Comparison of ENCODE assay signal across 8 cellular contexts in the genomic region with DNA sequence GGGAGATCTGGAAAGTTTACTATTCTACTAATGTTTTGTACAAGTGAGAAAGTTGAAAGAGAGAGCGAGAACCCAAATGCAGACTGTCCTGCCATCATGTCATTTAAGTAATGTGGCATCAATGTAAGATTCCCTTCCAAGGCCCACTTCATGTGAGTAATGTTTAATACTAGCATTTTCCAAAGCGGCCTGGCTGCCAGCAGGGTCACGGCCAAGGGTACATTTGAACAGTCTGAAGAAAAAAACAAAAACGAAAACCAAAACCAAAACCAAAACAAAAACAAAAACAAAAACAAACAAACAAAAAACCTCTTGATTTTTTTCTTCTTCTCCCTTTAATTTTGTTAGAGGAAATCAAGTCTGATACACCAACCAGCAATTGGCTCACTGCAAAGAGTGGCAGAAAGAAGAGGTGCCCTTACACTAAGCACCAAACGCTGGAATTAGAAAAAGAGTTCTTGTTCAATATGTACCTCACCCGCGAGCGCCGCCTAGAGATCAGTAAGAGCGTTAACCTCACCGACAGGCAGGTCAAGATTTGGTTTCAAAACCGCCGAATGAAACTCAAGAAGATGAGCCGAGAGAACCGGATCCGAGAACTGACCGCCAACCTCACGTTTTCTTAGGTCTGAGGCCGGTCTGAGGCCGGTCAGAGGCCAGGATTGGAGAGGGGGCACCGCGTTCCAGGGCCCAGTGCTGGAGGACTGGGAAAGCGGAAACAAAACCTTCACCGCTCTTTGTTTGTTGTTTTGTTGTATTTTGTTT. TPM values are rescaled to one million over a fixed set of nuclear protein-coding genes. Genes with fewer than 3 reads are reported as not detected.
DNase-seq lines count a peak whose midpoint lies in the region; ATAC-seq, FAIRE-seq and TF ChIP-seq lines count a peak whose summit lies in the region.

No MANE protein-coding gene starts in this region.

- H3K4me3 ChIP-seq in endothelial cell of umbilical vein (replicated peaks in 1 of 3; ENCODE audit: insufficient read depth in 1 of 3, low read depth in 1 of 3, low read length in 3 of 3), result no peak overlapping the region
- peak overlapping the region; percentile 15 to 40 for H3K4me3 ChIP-seq in vagina
- H3K4me3 ChIP-seq in aorta (ENCODE audit: low read length in 2 of 2), result no peak overlapping the region
- H3K4me3 ChIP-seq in tibial artery, result no peak overlapping the region

- ATAC-seq in aorta (ENCODE audit: low FRiP score), result no peak
- no peak for ATAC-seq in GM21447 (IDR thresholded peaks at IDR 0.05; ENCODE audit: unreplicated experiment)

- POLR2A ChIA-PET in endothelial cell of umbilical vein (lab: Charles Lee), result no interaction called here

- peak; percentile 70 for FAIRE-seq in endothelial cell of umbilical vein (lab: Jason Lieb, UNC)

- H3K36me3 ChIP-seq in endothelial cell of umbilical vein (ENCODE audit: control insufficient read depth in 2 of 2, extremely low read depth in 1 of 2, insufficient read depth in 2 of 2, low read length in 2 of 2) (no peaks in the 10 kb centered on the region), vagina (peaks cover 0 to 7% of the 10 kb centered on the region in 2 donors), aorta (ENCODE audit: control insufficient read depth in 1 of 2, insufficient read depth in 2 of 2, low read length in 1 of 2) (no peaks in the 10 kb centered on the region), tibial artery (no peaks in the 10 kb centered on the region)

- H3K9me1 ChIP-seq in endothelial cell of umbilical vein (replicated peaks; ENCODE audit: control insufficient read depth, extremely low read depth, insufficient read depth, low read length), result no peaks in the 10 kb centered on the region

- TF ChIP-seq POLR2A in endothelial cell of umbilical vein (IDR thresholded peaks at IDR 0.05; ENCODE audit: low read depth, low read length) (no peak), vagina (IDR thresholded peaks at IDR 0.05) (no peak)

- H3K9ac ChIP-seq in endothelial cell of umbilical vein (replicated peaks; ENCODE audit: extremely low read depth, insufficient read depth, low read length), result no peak overlapping the region

- H2AFZ ChIP-seq in endothelial cell of umbilical vein (ENCODE audit: low read depth, low read length), result no peak overlapping the region

- peaks cover 68 to 86% of the 10 kb centered on the region in 2 experiments for H3K27me3 ChIP-seq in endothelial cell of umbilical vein (ENCODE audit: control insufficient read depth in 2 of 2, insufficient read depth in 2 of 2, low read length in 2 of 2)
- no peaks in the 10 kb centered on the region for H3K27me3 ChIP-seq in vagina
- H3K27me3 ChIP-seq in aorta (ENCODE audit: control insufficient read depth in 1 of 2, insufficient read depth in 2 of 2, low read length in 1 of 2), result no peaks in the 10 kb centered on the region
- H3K27me3 ChIP-seq in tibial artery, result peaks cover 14 to 100% of the 10 kb centered on the region in 2 donors

- WGBS in aorta, 2 donors, result 23 to 24% methylated on average over 24 of the region's 24 CpGs

- no peaks in the 10 kb centered on the region for H4K20me1 ChIP-seq in endothelial cell of umbilical vein (replicated peaks; ENCODE audit: control insufficient read depth, extremely low read depth, insufficient read depth, low read length)

- TF ChIP-seq CTCF in endothelial cell of umbilical vein (IDR thresholded peaks at IDR 0.05; ENCODE audit: extremely low read depth in 1 of 2, insufficient read depth in 1 of 2, low read depth in 1 of 2, low read length in 2 of 2) (peak; percentile 60 to 67), vagina (IDR thresholded peaks at IDR 0.05) (no peak), tibial artery (IDR thresholded peaks at IDR 0.05) (peak in 1 of 2 experiments; percentile 13)

- H3K4me1 ChIP-seq in endothelial cell of umbilical vein (ENCODE audit: control insufficient read depth, extremely low read depth, insufficient read depth, low read length) (peaks cover 15% of the 10 kb centered on the region), vagina (peaks cover 24% of the 10 kb centered on the region), aorta (ENCODE audit: control insufficient read depth in 1 of 2, insufficient read depth in 2 of 2, low read length in 2 of 2) (no peaks in the 10 kb centered on the region), tibial artery (peaks cover 0 to 31% (median 26%) of the 10 kb centered on the region in 4 donors)

- peak; percentile 32 for DNase-seq in stimulated activated CD4-positive, alpha-beta T cell treated with anti-CD3 and anti-CD28 coated beads, Interleukin-1b, Interleukin-23, amount 100 ng/mL, for 48 hours
- no peak for DNase-seq in stimulated activated CD4-positive, alpha-beta T cell treated with anti-CD3 and anti-CD28 coated beads, Interleukin-4, amount 100 ng/mL, for 24 hours
- DNase-seq in NCI-H82 treated with DMSO at 0.1 percent for 48 hours (lab: John Stamatoyannopoulos, UW; ENCODE audit: unreplicated experiment) (peak; percentile 68), endothelial cell of umbilical vein (ENCODE audit: low read depth, low spot score) (peak; percentile 43), vagina (ENCODE audit: extremely low spot score in 2 of 2) (no peak), aorta (no peak), tibial artery (no peak)

- H3K4me2 ChIP-seq in endothelial cell of umbilical vein (ENCODE audit: insufficient read depth, low read length), result peak overlapping the region; percentile 31

- no peaks in the 10 kb centered on the region for H3K79me2 ChIP-seq in endothelial cell of umbilical vein (ENCODE audit: control insufficient read depth, insufficient read depth, low read length)

- no peaks in the 10 kb centered on the region for H3K9me3 ChIP-seq in endothelial cell of umbilical vein (replicated peaks; ENCODE audit: control insufficient read depth, insufficient read depth, low read length)
- no peaks in the 10 kb centered on the region for H3K9me3 ChIP-seq in vagina
- no peaks in the 10 kb centered on the region for H3K9me3 ChIP-seq in aorta (ENCODE audit: control insufficient read depth, low read length)
- no peaks in the 10 kb centered on the region for H3K9me3 ChIP-seq in tibial artery

- no TSS peak for BruUV-seq in endothelial cell of umbilical vein (replicated peaks; lab: Mats Ljungman, UMichigan)

- intact Hi-C loops in endothelial cell of umbilical vein (cut with micrococcal nuclease), result no loop called here
- intact Hi-C loops in vagina (cut with DNase I), result no loop called here
- intact Hi-C loops in aorta (cut with DNase I), result loop anchor here in 1 of 2 donors (5.0 kb wide), 1 partner anchor 1029 kb away; no protein-coding TSS in a partner anchor
- intact Hi-C loops in tibial artery (cut with DNase I; ENCODE audit: low total_unique reads), result loop anchor here (10.0 kb wide), 1 partner anchor 1026 kb away; no protein-coding TSS in a partner anchor

- H3K27ac ChIP-seq in endothelial cell of umbilical vein (ENCODE audit: insufficient read depth, low read depth, low read length), result no peak overlapping the region
- H3K27ac ChIP-seq in vagina, result peak overlapping the region; percentile 76
- H3K27ac ChIP-seq in aorta (ENCODE audit: low read depth in 1 of 2, low read length in 2 of 2), result no peak overlapping the region
- no peak overlapping the region for H3K27ac ChIP-seq in tibial artery

- dilution Hi-C loops in endothelial cell of umbilical vein (cut with MboI; ENCODE audit: extremely low pct_ligation_motif_present, low sequenced_read_pairs), result no loop called here

- CTCF ChIA-PET in endothelial cell of umbilical vein (lab: Charles Lee), result no interaction called here

RNA-seq across cellular contexts. Expression of a gene that starts 2.2 kb away (rescaled TPM):
- not detected in 2 replicates for total RNA-seq in endothelial cell of umbilical vein
- not detected in 2 replicates for polyA plus RNA-seq in endothelial cell of umbilical vein
- polyA plus RNA-seq in endothelial cell of umbilical vein (2011; cell fraction: cytosol; rRNA removed), result not detected in 2 replicates
- not detected in 2 replicates for polyA plus RNA-seq in endothelial cell of umbilical vein (2011; cell fraction: nucleus; rRNA removed)
- polyA plus RNA-seq in endothelial cell of umbilical vein (2012), result not detected in 2 replicates
- polyA minus RNA-seq in endothelial cell of umbilical vein, result not detected in 2 replicates
- polyA minus RNA-seq in endothelial cell of umbilical vein (2011; cell fraction: cytosol; rRNA and poly(A)+ RNA removed), result not detected
- not detected in 2 replicates for polyA minus RNA-seq in endothelial cell of umbilical vein (2011; cell fraction: nucleus; rRNA and poly(A)+ RNA removed)
- total RNA-seq in vagina, result 19.6 TPM
- total RNA-seq in aorta, result 1 to 10 TPM in 1 of 2 donors, not detected in 1; 1.4 TPM
- not detected for polyA plus RNA-seq in aorta

RNA-seq across cellular contexts. Expression of a gene that starts 3.7 kb away (rescaled TPM):
- total RNA-seq in endothelial cell of umbilical vein (3.5 and 3.9 TPM in 2 replicates), vagina (12.5 TPM), aorta (1 to 10 TPM; 1.8 to 2.3 TPM)
- polyA plus RNA-seq in endothelial cell of umbilical vein (1.9 and 2.3 TPM in 2 replicates), aorta (under 1 TPM in 1 of 2 donors, not detected in 1; 0.08 TPM)
- 1.2 and 1.9 TPM in 2 replicates for polyA plus RNA-seq in endothelial cell of umbilical vein (2011; cell fraction: cytosol; rRNA removed)
- polyA plus RNA-seq in endothelial cell of umbilical vein (2011; cell fraction: nucleus; rRNA removed), result 1.0 and 1.2 TPM in 2 replicates
- 3.6 and 4.5 TPM in 2 replicates for polyA plus RNA-seq in endothelial cell of umbilical vein (2012)
- 0.40 and 0.46 TPM in 2 replicates for polyA minus RNA-seq in endothelial cell of umbilical vein
- polyA minus RNA-seq in endothelial cell of umbilical vein (2011; cell fraction: cytosol; rRNA and poly(A)+ RNA removed), result 2.0 TPM
- polyA minus RNA-seq in endothelial cell of umbilical vein (2011; cell fraction: nucleus; rRNA and poly(A)+ RNA removed), result 0.53 and 1.4 TPM in 2 replicates

RNA-seq across cellular contexts. Expression of a gene that starts 10.7 kb away (rescaled TPM):
- total RNA-seq in endothelial cell of umbilical vein (14.9 and 15.6 TPM in 2 replicates), vagina (10.3 TPM), aorta (10 to 100 TPM; 11.5 to 14.4 TPM)
- polyA plus RNA-seq in endothelial cell of umbilical vein (6.4 and 7.2 TPM in 2 replicates), aorta (1 to 10 TPM; 2.5 to 7.3 TPM)
- polyA plus RNA-seq in endothelial cell of umbilical vein (2011; cell fraction: cytosol; rRNA removed), result 7.9 and 8.0 TPM in 2 replicates
- polyA plus RNA-seq in endothelial cell of umbilical vein (2011; cell fraction: nucleus; rRNA removed), result 5.3 and 7.6 TPM in 2 replicates
- 13.0 and 15.6 TPM in 2 replicates for polyA plus RNA-seq in endothelial cell of umbilical vein (2012)
- 3.2 and 4.6 TPM in 2 replicates for polyA minus RNA-seq in endothelial cell of umbilical vein
- not detected for polyA minus RNA-seq in endothelial cell of umbilical vein (2011; cell fraction: cytosol; rRNA and poly(A)+ RNA removed)
- polyA minus RNA-seq in endothelial cell of umbilical vein (2011; cell fraction: nucleus; rRNA and poly(A)+ RNA removed), result 2.6 and 3.6 TPM in 2 replicates

RNA-seq across cellular contexts. Expression of a gene that starts 11.7 kb away (rescaled TPM):
- not detected in 2 replicates for total RNA-seq in endothelial cell of umbilical vein
- not detected in 2 replicates for polyA plus RNA-seq in endothelial cell of umbilical vein
- not detected in 2 replicates for polyA plus RNA-seq in endothelial cell of umbilical vein (2011; cell fraction: cytosol; rRNA removed)
- not detected in 2 replicates for polyA plus RNA-seq in endothelial cell of umbilical vein (2011; cell fraction: nucleus; rRNA removed)
- not detected in 2 replicates for polyA plus RNA-seq in endothelial cell of umbilical vein (2012)
- not detected in 2 replicates for polyA minus RNA-seq in endothelial cell of umbilical vein
- 1.0 TPM for polyA minus RNA-seq in endothelial cell of umbilical vein (2011; cell fraction: cytosol; rRNA and poly(A)+ RNA removed)
- polyA minus RNA-seq in endothelial cell of umbilical vein (2011; cell fraction: nucleus; rRNA and poly(A)+ RNA removed), result not detected in 2 replicates
- 19.4 TPM for total RNA-seq in vagina
- total RNA-seq in aorta, result under 1 TPM in 1 of 2 donors, not detected in 1; 0.29 TPM
- not detected for polyA plus RNA-seq in aorta

RNA-seq across cellular contexts. Expression of a gene that starts 19.2 kb away (rescaled TPM):
- total RNA-seq in endothelial cell of umbilical vein, result not detected in 2 replicates
- not detected in 2 replicates for polyA plus RNA-seq in endothelial cell of umbilical vein
- not detected in 2 replicates for polyA plus RNA-seq in endothelial cell of umbilical vein (2011; cell fraction: cytosol; rRNA removed)
- not detected in 2 replicates for polyA plus RNA-seq in endothelial cell of umbilical vein (2011; cell fraction: nucleus; rRNA removed)
- polyA plus RNA-seq in endothelial cell of umbilical vein (2012), result not detected in 2 replicates
- not detected in 2 replicates for polyA minus RNA-seq in endothelial cell of umbilical vein
- polyA minus RNA-seq in endothelial cell of umbilical vein (2011; cell fraction: cytosol; rRNA and poly(A)+ RNA removed), result not detected
- polyA minus RNA-seq in endothelial cell of umbilical vein (2011; cell fraction: nucleus; rRNA and poly(A)+ RNA removed), result not detected in 2 replicates
- 1.7 TPM for total RNA-seq in vagina
- not detected for total RNA-seq in aorta
- polyA plus RNA-seq in aorta, result not detected

Comparison
In these comparisons a context has a peak if more than half of its experiments do, and no peak if none do; other contexts are left out.
1. DNase-seq: peak in stimulated activated CD4-positive, alpha-beta T cell treated with anti-CD3 and anti-CD28 coated beads, Interleukin-1b, Interleukin-23, amount 100 ng/mL, for 48 hours (single experiment), NCI-H82 treated with DMSO at 0.1 percent for 48 hours (single experiment) and endothelial cell of umbilical vein (single experiment); none in stimulated activated CD4-positive, alpha-beta T cell treated with anti-CD3 and anti-CD28 coated beads, Interleukin-4, amount 100 ng/mL, for 24 hours (single experiment), vagina (0 of 2), aorta (0 of 2) and tibial artery (0 of 2).
2. H3K4me3 ChIP-seq: peak in vagina (2 of 2); none in endothelial cell of umbilical vein (0 of 3), aorta (0 of 2) and tibial artery (0 of 2).
3. CTCF ChIP-seq: peak in endothelial cell of umbilical vein (2 of 2); none in vagina (0 of 3).